In the genomic region with DNA sequence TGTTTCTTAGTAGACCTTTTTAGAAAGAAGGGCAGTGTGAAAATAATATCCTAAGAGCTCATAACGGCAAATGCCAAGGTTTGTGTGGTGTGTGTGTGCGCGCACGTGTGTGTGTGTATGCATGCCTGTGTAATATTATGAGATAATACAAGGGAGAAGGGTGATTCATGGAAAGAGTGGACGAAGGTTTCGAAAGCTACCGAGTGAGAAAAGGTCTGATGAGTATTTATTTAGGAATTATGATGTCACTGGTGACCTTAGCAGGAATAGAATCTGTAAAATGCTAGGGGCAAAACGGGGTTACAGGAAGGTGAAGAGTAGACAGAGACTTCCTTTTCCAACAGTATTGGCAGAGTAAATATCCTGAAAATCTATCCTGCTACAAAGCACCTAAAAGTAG, we compare ENCODE assay signal across 13 cellular contexts.
DNase-seq lines count a peak whose midpoint lies in the region; ATAC-seq and TF ChIP-seq lines count a peak whose summit lies in the region.
"Had no signal": no experiment of that assay in that cellular context is flagged by ENCODE, and none has a peak within 500 bp of the region (broad histone marks: within the 10 kb centered on the region; RNA-seq: fewer than 3 reads in every experiment).

No MANE protein-coding gene starts in this region.

- H3K4me2 ChIP-seq in PC-3 (ENCODE audit: low read length) = peak overlapping the region; percentile 52; the same call in 1 of the 2 replicates

- H3K9me2 ChIP-seq in PC-3 (replicated peaks; ENCODE audit: low read length) = no peaks in the 10 kb centered on the region

- H3K27me3 ChIP-seq in PC-3 (ENCODE audit: low read length) = no peaks in the 10 kb centered on the region

- peak overlapping the region; percentile 34 for H3K9ac ChIP-seq in PC-3 (ENCODE audit: low read length)

- intact Hi-C loops in PC-3 (cut with micrococcal nuclease) = no loop called here

- DNase-seq in ELR (ENCODE audit: low read depth) = peak; percentile 98
- peak; percentile 85 for DNase-seq in PC-3
- peak; percentile 95 for DNase-seq in epithelial cell of esophagus (ENCODE audit: low read depth)
- peak; percentile 89 for DNase-seq in renal cortical epithelial cell (ENCODE audit: low read depth)
- no peak for DNase-seq in activated T-cell treated with anti-CD3 and anti-CD28 coated beads, Interleukin-2, amount 50 U/mL, for 48 hours
- DNase-seq in inferior parietal cortex (ENCODE audit: extremely low spot score) = no peak
- DNase-seq: activated naive CD4-positive, alpha-beta T cell treated with anti-CD3 and anti-CD28 coated beads for 36 hours; DND-41; erythroblast; NK-92 treated with Interleukin-12 subunit alpha and Interleukin-12 subunit beta, amount 100 ng/mL, for 24 hours; stimulated activated naive B cell treated with anti-CD40 and anti-IgM and Interleukin-4, amounts not matched to agents 10 μg/mL and 1 μg/mL and 100 μg/mL, for 72 hours had no signal

- ATAC-seq in PC-3 (peak; percentile 14; the same call in 1 of the 2 replicates), HG03175 (IDR thresholded peaks at IDR 0.05; ENCODE audit: unreplicated experiment) (no peak), GM18498 (IDR thresholded peaks at IDR 0.05; ENCODE audit: unreplicated experiment) (no peak)
- ATAC-seq: stimulated activated naive B cell treated with anti-CD40 and anti-IgM and Interleukin-4, amounts not matched to agents 10 μg/mL and 1 μg/mL and 100 μg/mL, for 72 hours had no signal

- no peaks in the 10 kb centered on the region for H3K79me2 ChIP-seq in PC-3 (ENCODE audit: low read length)

- H3K9me3 ChIP-seq in PC-3 (ENCODE audit: low read length) = no peaks in the 10 kb centered on the region

- peaks cover 50% of the 10 kb centered on the region for H3K4me1 ChIP-seq in PC-3 (ENCODE audit: insufficient read depth, low read length)

- TF ChIP-seq CTCF in PC-3 (conservative IDR thresholded peaks at IDR 0.05; ENCODE audit: low read depth, low read length) = no peak
- TF ChIP-seq CTCF in epithelial cell of esophagus (IDR thresholded peaks at IDR 0.05; ENCODE audit: insufficient read depth, low read depth, low read length, missing control alignments) = no peak

- no peaks in the 10 kb centered on the region for H4K20me1 ChIP-seq in PC-3 (ENCODE audit: low read length)

- H3K4me3 ChIP-seq in PC-3 (ENCODE audit: low read length) = no peak overlapping the region
- no peak overlapping the region for H3K4me3 ChIP-seq in epithelial cell of esophagus (ENCODE audit: low read length)

- no TSS peak for BruUV-seq in PC-3 (replicated peaks; lab: Mats Ljungman, UMichigan)

- peak overlapping the region; percentile 72 for H3K27ac ChIP-seq in PC-3 (ENCODE audit: low read length)

- CTCF ChIA-PET in PC-3 (lab: Charles Lee) = no interaction called here

- H3F3A ChIP-seq in PC-3 (ENCODE audit: low read length, unreplicated experiment) = peaks cover 3% of the 10 kb centered on the region

- H3K36me3 ChIP-seq in PC-3 (ENCODE audit: low read depth, low read length) = no peaks in the 10 kb centered on the region

- POLR2A ChIA-PET in PC-3 (lab: Charles Lee; ENCODE audit: unreplicated experiment) = no interaction called here

- H2AFZ ChIP-seq in PC-3 (ENCODE audit: low read length) = no peak overlapping the region

Comparison
In these comparisons a context has a peak if more than half of its experiments do, and no peak if none do; other contexts are left out.
1. DNase-seq: peak in ELR (single experiment), PC-3 (single experiment), epithelial cell of esophagus (single experiment) and renal cortical epithelial cell (single experiment); none in activated T-cell treated with anti-CD3 and anti-CD28 coated beads, Interleukin-2, amount 50 U/mL, for 48 hours (0 of 2) and inferior parietal cortex (single experiment).